Comparison of ENCODE assay signal across 1 cellular context in genomic region chr17:81682565-81683207, GRCh38.
TF ChIP-seq lines count a peak whose summit lies in the region.

No MANE protein-coding gene starts in this region.

TF ChIP-seq in HepG2, 621 proteins besides CTCF, POLR2A, EP300 and RAD21:
- TF ChIP-seq KLF15 (CRISPR knock-in tag; IDR thresholded peaks at IDR 0.05; ENCODE audit: borderline replicate concordance): no peak
- TF ChIP-seq, protein P1, sequence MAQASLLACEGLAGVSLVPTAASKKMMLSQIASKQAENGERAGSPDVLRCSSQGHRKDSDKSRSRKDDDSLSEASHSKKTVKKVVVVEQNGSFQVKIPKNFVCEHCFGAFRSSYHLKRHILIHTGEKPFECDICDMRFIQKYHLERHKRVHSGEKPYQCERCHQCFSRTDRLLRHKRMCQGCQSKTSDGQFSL (CRISPR knock-in tag; IDR thresholded peaks at IDR 0.05): peak; percentile 47; the same call in 1 of the 2 replicates
- no peak for TF ChIP-seq ZNF773 (CRISPR knock-in tag; IDR thresholded peaks at IDR 0.05; ENCODE audit: borderline replicate concordance)
- TF ChIP-seq ZBTB38 (CRISPR knock-in tag; IDR thresholded peaks at IDR 0.05): 0 out of 2 replicates have a peak, but pooled peaks have one; percentile 27
- peak; percentile 15 for TF ChIP-seq XRCC5 (optimal IDR thresholded peaks at IDR 0.05; ENCODE audit: low read length)
- 0 out of 2 replicates have a peak, but pooled peaks have one; percentile 7 for TF ChIP-seq EED (CRISPR knock-in tag; IDR thresholded peaks at IDR 0.05)
- peak; percentile 0; the same call in 1 of the 3 replicates for TF ChIP-seq MXI1 (IDR thresholded peaks at IDR 0.05; ENCODE audit: borderline replicate concordance, low read depth, low read length)
- TF ChIP-seq, protein P2, sequence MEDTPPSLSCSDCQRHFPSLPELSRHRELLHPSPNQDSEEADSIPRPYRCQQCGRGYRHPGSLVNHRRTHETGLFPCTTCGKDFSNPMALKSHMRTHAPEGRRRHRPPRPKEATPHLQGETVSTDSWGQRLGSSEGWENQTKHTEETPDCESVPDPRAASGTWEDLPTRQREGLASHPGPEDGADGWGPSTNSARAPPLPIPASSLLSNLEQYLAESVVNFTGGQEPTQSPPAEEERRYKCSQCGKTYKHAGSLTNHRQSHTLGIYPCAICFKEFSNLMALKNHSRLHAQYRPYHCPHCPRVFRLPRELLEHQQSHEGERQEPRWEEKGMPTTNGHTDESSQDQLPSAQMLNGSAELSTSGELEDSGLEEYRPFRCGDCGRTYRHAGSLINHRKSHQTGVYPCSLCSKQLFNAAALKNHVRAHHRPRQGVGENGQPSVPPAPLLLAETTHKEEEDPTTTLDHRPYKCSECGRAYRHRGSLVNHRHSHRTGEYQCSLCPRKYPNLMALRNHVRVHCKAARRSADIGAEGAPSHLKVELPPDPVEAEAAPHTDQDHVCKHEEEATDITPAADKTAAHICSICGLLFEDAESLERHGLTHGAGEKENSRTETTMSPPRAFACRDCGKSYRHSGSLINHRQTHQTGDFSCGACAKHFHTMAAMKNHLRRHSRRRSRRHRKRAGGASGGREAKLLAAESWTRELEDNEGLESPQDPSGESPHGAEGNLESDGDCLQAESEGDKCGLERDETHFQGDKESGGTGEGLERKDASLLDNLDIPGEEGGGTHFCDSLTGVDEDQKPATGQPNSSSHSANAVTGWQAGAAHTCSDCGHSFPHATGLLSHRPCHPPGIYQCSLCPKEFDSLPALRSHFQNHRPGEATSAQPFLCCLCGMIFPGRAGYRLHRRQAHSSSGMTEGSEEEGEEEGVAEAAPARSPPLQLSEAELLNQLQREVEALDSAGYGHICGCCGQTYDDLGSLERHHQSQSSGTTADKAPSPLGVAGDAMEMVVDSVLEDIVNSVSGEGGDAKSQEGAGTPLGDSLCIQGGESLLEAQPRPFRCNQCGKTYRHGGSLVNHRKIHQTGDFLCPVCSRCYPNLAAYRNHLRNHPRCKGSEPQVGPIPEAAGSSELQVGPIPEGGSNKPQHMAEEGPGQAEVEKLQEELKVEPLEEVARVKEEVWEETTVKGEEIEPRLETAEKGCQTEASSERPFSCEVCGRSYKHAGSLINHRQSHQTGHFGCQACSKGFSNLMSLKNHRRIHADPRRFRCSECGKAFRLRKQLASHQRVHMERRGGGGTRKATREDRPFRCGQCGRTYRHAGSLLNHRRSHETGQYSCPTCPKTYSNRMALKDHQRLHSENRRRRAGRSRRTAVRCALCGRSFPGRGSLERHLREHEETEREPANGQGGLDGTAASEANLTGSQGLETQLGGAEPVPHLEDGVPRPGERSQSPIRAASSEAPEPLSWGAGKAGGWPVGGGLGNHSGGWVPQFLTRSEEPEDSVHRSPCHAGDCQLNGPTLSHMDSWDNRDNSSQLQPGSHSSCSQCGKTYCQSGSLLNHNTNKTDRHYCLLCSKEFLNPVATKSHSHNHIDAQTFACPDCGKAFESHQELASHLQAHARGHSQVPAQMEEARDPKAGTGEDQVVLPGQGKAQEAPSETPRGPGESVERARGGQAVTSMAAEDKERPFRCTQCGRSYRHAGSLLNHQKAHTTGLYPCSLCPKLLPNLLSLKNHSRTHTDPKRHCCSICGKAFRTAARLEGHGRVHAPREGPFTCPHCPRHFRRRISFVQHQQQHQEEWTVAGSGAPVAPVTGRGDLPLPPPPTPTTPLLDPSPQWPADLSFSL (CRISPR knock-in tag; IDR thresholded peaks at IDR 0.05): no peak
- 0 out of 2 replicates have a peak, but pooled peaks have one; percentile 20 for TF ChIP-seq ZNF138 (CRISPR knock-in tag; IDR thresholded peaks at IDR 0.05; ENCODE audit: low read depth)
